In genomic region chr4:16092682-16093319, GRCh38 we compare ENCODE assay signal across 27 cellular contexts. TPM values are rescaled to one million over a fixed set of nuclear protein-coding genes. Genes with fewer than 3 reads are reported as not detected.
DNase-seq lines count a peak whose midpoint lies in the region; ATAC-seq and TF ChIP-seq lines count a peak whose summit lies in the region.
"Had no signal": no experiment of that assay in that cellular context is flagged by ENCODE, and none has a peak within 500 bp of the region (broad histone marks: within the 10 kb centered on the region; RNA-seq: fewer than 3 reads in every experiment).

No MANE protein-coding gene starts in this region.

- no peak overlapping the region for H3K4me3 ChIP-seq in BE2C (ENCODE audit: low read depth, low read length)
- no peak overlapping the region for H3K4me3 ChIP-seq in GM23338
- H3K4me3 ChIP-seq: A549, K562, SJCRH30 had no signal

- TF ChIP-seq CTCF in BE2C (IDR thresholded peaks at IDR 0.05; ENCODE audit: low read depth, low read length) (peak; percentile 17), GM23338 (conservative IDR thresholded peaks at IDR 0.05; ENCODE audit: low read depth in 2 of 2) (peak in 1 of 2 experiments; percentile 54; a peak in 2 of 4 replicates), WTC11 (IDR thresholded peaks at IDR 0.05) (no peak), nephron progenitor cell (IDR thresholded peaks at IDR 0.05) (no peak), MCF 10A (IDR thresholded peaks at IDR 0.05; ENCODE audit: unreplicated experiment) (no peak)

- H3K27ac ChIP-seq in GM23338 (ENCODE audit: low read depth) = no peak overlapping the region
- H3K27ac ChIP-seq: A549, SJCRH30 had no signal

- intact Hi-C loops in MCF 10A (cut with micrococcal nuclease) = no loop called here

- H4K20me1 ChIP-seq in GM23338 (replicated peaks; ENCODE audit: insufficient read depth) = no peaks in the 10 kb centered on the region

- H3K4me1 Mint-ChIP-seq in GM23338 (peaks cover 16% of the 10 kb centered on the region), WTC11 (peaks cover 11% of the 10 kb centered on the region), nephron progenitor cell (peaks cover 31% of the 10 kb centered on the region), MCF 10A (ENCODE audit: insufficient read depth, unreplicated experiment) (no peaks in the 10 kb centered on the region)
- H3K4me1 Mint-ChIP-seq: CD4-positive, alpha-beta memory T cell had no signal

- peaks cover 26% of the 10 kb centered on the region for H3K27me3 ChIP-seq in BE2C
- H3K27me3 ChIP-seq in GM23338 (ENCODE audit: insufficient read depth) = no peaks in the 10 kb centered on the region
- H3K27me3 ChIP-seq: SJCRH30 had no signal

- H3K4me1 ChIP-seq in BE2C (no peaks in the 10 kb centered on the region), GM23338 (ENCODE audit: insufficient read depth) (0 out of 2 replicates have a peak, but pooled peaks cover 8% of the 10 kb centered on the region)
- H3K4me1 ChIP-seq: A549, SJCRH30 had no signal

- no peak for DNase-seq in BE2C
- peak; percentile 64 for DNase-seq in GM23338 (ENCODE audit: low spot score)
- DNase-seq in WTC11 (ENCODE audit: low spot score) = peak; percentile 25
- no peak for DNase-seq in nephron progenitor cell
- no peak for DNase-seq in HCEC 1CT
- no peak for DNase-seq in hepatic stellate cell (ENCODE audit: low spot score)
- DNase-seq in MCF 10A (ENCODE audit: unreplicated experiment) = no peak
- DNase-seq: AML-193; C1 segment of cervical spinal cord; CD4-positive, alpha-beta memory T cell; DMS 273 treated with DMSO at 0.1 percent for 48 hours; DND-41; Kasumi-1; MV-4-11; NCI-H1694 treated with DMSO at 0.1 percent for 48 hours; NCI-H2081; NCI-H2171 treated with DMSO at 0.1 percent for 48 hours; NCI-H345; NCI-H510A treated with DMSO at 0.1 percent for 48 hours; NCI-H748 treated with DMSO at 0.1 percent for 48 hours; NK-92 treated with Interleukin-12 subunit alpha and Interleukin-12 subunit beta, amount 100 ng/mL, for 24 hours; PC-3; SJCRH30 had no signal

- peak overlapping the region; percentile 94 for H2AFZ ChIP-seq in GM23338

- H3K4me2 ChIP-seq in GM23338 = no peak overlapping the region
- H3K4me2 ChIP-seq: A549 had no signal

- H3K9me2 ChIP-seq in GM23338 (ENCODE audit: insufficient read depth) = no peaks in the 10 kb centered on the region

- H3K4me3 Mint-ChIP-seq in GM23338 = no peak overlapping the region
- H3K4me3 Mint-ChIP-seq in WTC11 = no peak overlapping the region
- peak overlapping the region; percentile 12 for H3K4me3 Mint-ChIP-seq in nephron progenitor cell
- no peak overlapping the region for H3K4me3 Mint-ChIP-seq in MCF 10A (ENCODE audit: unreplicated experiment)
- H3K4me3 Mint-ChIP-seq: CD4-positive, alpha-beta memory T cell had no signal

- H3K27ac Mint-ChIP-seq in GM23338 = no peak overlapping the region
- H3K27ac Mint-ChIP-seq in WTC11 = no peak overlapping the region; the same call in 1 of the 2 replicates
- no peak overlapping the region for H3K27ac Mint-ChIP-seq in nephron progenitor cell
- no peak overlapping the region for H3K27ac Mint-ChIP-seq in MCF 10A (ENCODE audit: low read depth, unreplicated experiment)
- H3K27ac Mint-ChIP-seq: CD4-positive, alpha-beta memory T cell had no signal

- peaks cover 14% of the 10 kb centered on the region for H3K27me3 Mint-ChIP-seq in GM23338 (ENCODE audit: insufficient read depth, low read depth, poor library complexity)
- H3K27me3 Mint-ChIP-seq in WTC11 (ENCODE audit: low read depth) = peaks cover 4% of the 10 kb centered on the region
- H3K27me3 Mint-ChIP-seq in nephron progenitor cell (ENCODE audit: low read depth, poor library complexity) = peaks cover 30% of the 10 kb centered on the region
- peaks cover 100% of the 10 kb centered on the region for H3K27me3 Mint-ChIP-seq in MCF 10A (ENCODE audit: insufficient read depth, unreplicated experiment)

- H3K36me3 Mint-ChIP-seq in GM23338 (ENCODE audit: low read depth) (no peaks in the 10 kb centered on the region), WTC11 (no peaks in the 10 kb centered on the region), nephron progenitor cell (ENCODE audit: low read depth) (no peaks in the 10 kb centered on the region), MCF 10A (ENCODE audit: insufficient read depth, unreplicated experiment) (no peaks in the 10 kb centered on the region)
- H3K36me3 Mint-ChIP-seq: CD4-positive, alpha-beta memory T cell had no signal

- no peaks in the 10 kb centered on the region for H3F3A ChIP-seq in GM23338 (replicated peaks; ENCODE audit: low read depth)

- H3K36me3 ChIP-seq in BE2C = no peaks in the 10 kb centered on the region
- H3K36me3 ChIP-seq in GM23338 (ENCODE audit: insufficient read depth) = no peaks in the 10 kb centered on the region
- H3K36me3 ChIP-seq: SJCRH30 had no signal

- BruUV-seq in MCF 10A (replicated peaks; lab: Mats Ljungman, UMichigan) = no TSS peak

- H3K9me3 Mint-ChIP-seq in GM23338 (no peaks in the 10 kb centered on the region), WTC11 (peaks cover 8% of the 10 kb centered on the region), nephron progenitor cell (no peaks in the 10 kb centered on the region), MCF 10A (ENCODE audit: unreplicated experiment) (no peaks in the 10 kb centered on the region)

- no peaks in the 10 kb centered on the region for H3K79me2 ChIP-seq in GM23338 (replicated peaks; ENCODE audit: insufficient read depth)

- ATAC-seq in GM23338 (peak; percentile 97), WTC11 (peak; percentile 94)
- ATAC-seq: A549, K562, PC-3, Right ventricle myocardium inferior had no signal

- POLR2A ChIA-PET in WTC11 (lab: Charles Lee) = no interaction called here
- POLR2A ChIA-PET in MCF 10A (lab: Yijun Ruan, JAX) = no interaction called here

- CTCF ChIA-PET in WTC11 (lab: Charles Lee) (interaction anchor here (1.5 kb wide), 1 partner anchor 113 kb away, joined by 4 read pairs; no protein-coding TSS in a partner anchor), MCF 10A (lab: Yijun Ruan, JAX) (no interaction called here)

- no peaks in the 10 kb centered on the region; the same call in 1 of the 2 replicates for H3K9me3 ChIP-seq in BE2C
- H3K9me3 ChIP-seq: A549, SJCRH30 had no signal

TF ChIP-seq in GM23338, 12 proteins besides CTCF, POLR2A, EP300 and RAD21 (continues in another document):
- TF ChIP-seq EZH2 (IDR thresholded peaks at IDR 0.05; ENCODE audit: low read depth, unreplicated experiment) = no peak
- no peak for TF ChIP-seq JUNB (IDR thresholded peaks at IDR 0.05; ENCODE audit: unreplicated experiment)
- TF ChIP-seq ZNF331 (CRISPR knock-in tag; IDR thresholded peaks at IDR 0.05; ENCODE audit: low read depth) = no peak

TF ChIP-seq in WTC11, 78 proteins besides CTCF, POLR2A, EP300 and RAD21 (continues in another document):
- TF ChIP-seq MAX (CRISPR knock-in tag; IDR thresholded peaks at IDR 0.05) (no peak), HMGXB4 (CRISPR knock-in tag; IDR thresholded peaks at IDR 0.05) (no peak), NR3C1 (CRISPR knock-in tag; conservative IDR thresholded peaks at IDR 0.05; ENCODE audit: low read depth) (no peak), NR1H2 (CRISPR knock-in tag; IDR thresholded peaks at IDR 0.05) (no peak), IRF2 (CRISPR knock-in tag; IDR thresholded peaks at IDR 0.05; ENCODE audit: borderline replicate concordance, low read depth) (no peak), ATF6 (CRISPR knock-in tag; IDR thresholded peaks at IDR 0.05) (no peak), ZNF121 (CRISPR knock-in tag; IDR thresholded peaks at IDR 0.05) (no peak), TP53 (CRISPR knock-in tag; IDR thresholded peaks at IDR 0.05) (no peak)

RNA-seq across cellular contexts. Expression of gene PROM1, which starts 9.0 kb away (rescaled TPM):
- polyA plus RNA-seq in BE2C (2012; ENCODE audit: insufficient read depth, insufficient read length, low read depth) = 0.79 TPM
- 66.6 and 70.3 TPM in 2 replicates for total RNA-seq in GM23338 (2014; rRNA removed; shearing (Covaris generic))
- 30.6 and 36.6 TPM in 2 replicates for polyA plus RNA-seq in GM23338 (2016; fragmentation: Nextera tagmentation; extraction: Ambion mirVana)
- total RNA-seq in WTC11 (2021) (56.5 to 65.1 TPM (median 56.8 TPM) in 3 replicates), MCF 10A (2022) (not detected in 2 replicates)
- total RNA-seq: CD4-positive, alpha-beta memory T cell; HT1080; K562; PC-3 had no signal
- polyA plus RNA-seq: CD4-positive, alpha-beta memory T cell had no signal

Comparison
In these comparisons a context has a peak if more than half of its experiments do, and no peak if none do; other contexts are left out.
1. DNase-seq: peak in GM23338 (single experiment) and WTC11 (single experiment); none in BE2C (single experiment), nephron progenitor cell (single experiment), HCEC 1CT (single experiment), hepatic stellate cell (single experiment) and MCF 10A (single experiment).
2. RNA of gene PROM1, which starts 9.0 kb away (total RNA-seq): 66.6 to 70.3 TPM in GM23338 and 56.5 to 65.1 TPM in WTC11; not detected in MCF 10A; every median in the first group is over 10 times any median in the second.